ENCODE assay signal across 9 cellular contexts in the genomic region with DNA sequence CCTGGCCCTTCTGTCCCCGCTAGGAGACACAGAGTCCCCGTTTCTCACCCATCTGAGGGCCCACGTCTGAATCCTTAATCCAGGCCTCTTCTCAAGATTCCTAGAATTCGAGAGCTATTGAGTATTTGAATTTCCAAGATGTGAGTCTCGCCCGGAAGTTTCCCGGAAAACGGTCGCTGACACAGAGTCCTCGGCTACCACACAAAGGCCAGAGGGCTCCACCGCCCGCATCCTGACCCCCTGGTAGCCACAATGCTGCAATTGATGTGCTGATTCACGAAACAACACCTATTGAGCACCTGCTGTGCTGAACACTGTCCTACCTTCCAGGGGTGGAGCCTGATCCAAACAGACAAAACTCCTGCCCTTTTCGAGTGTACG. TPM values are rescaled to one million over a fixed set of nuclear protein-coding genes. Genes with fewer than 3 reads are reported as not detected.
A peak's percentile ranks its signal among the peaks of the same experiment; 100 is the strongest.
DNase-seq lines count a peak whose midpoint lies in the region; ATAC-seq, FAIRE-seq and TF ChIP-seq lines count a peak whose summit lies in the region.
"Had no signal": no experiment of that assay in that cellular context is flagged by ENCODE, and none has a peak within 500 bp of the region (broad histone marks: within the 10 kb centered on the region; RNA-seq: fewer than 3 reads in every experiment).

No MANE protein-coding gene starts in this region.

- in situ Hi-C loops in K562 (cut with MboI): no loop called here

- H3K4me1 Mint-ChIP-seq in activated T-cell treated with anti-CD3 and anti-CD28 coated beads, Interleukin-2, amount 50 U/mL, for 4 hours (ENCODE audit: low read depth): peaks cover 15% of the 10 kb centered on the region

- CTCF ChIA-PET in K562 (lab: Yijun Ruan, JAX; ENCODE audit: low intra/inter-chr PET ratio): no interaction called here

- POLR2A ChIA-PET in K562 (lab: Yijun Ruan, JAX): interaction anchor here (1.0 kb wide), 1 partner anchor 20 kb away, joined by 3 read pairs; no protein-coding TSS in a partner anchor

- intact Hi-C loops in K562 (cut with micrococcal nuclease) (no loop called here), testis (cut with DNase I; ENCODE audit: low total_unique reads) (no loop called here)

- DNase-seq in activated T-cell treated with anti-CD3 and anti-CD28 coated beads, Interleukin-2, amount 50 U/mL, for 4 hours: no peak
- DNase-seq in activated T-cell treated with anti-CD3 and anti-CD28 coated beads for 4 hours (no peak), K562 (ENCODE audit: extremely low read depth in 1 of 4, low spot score in 3 of 4) (no peak), lung (ENCODE audit: low spot score) (no peak), testis (no peak), NCI-H345 (lab: John Stamatoyannopoulos, UW) (no peak), SKM-1 treated with dmso at 0.1 percent for 144 hours (lab: John Stamatoyannopoulos, UW; ENCODE audit: unreplicated experiment) (no peak)

- H3K9me3 ChIP-seq in K562 (replicated peaks; ENCODE audit: control insufficient read depth, insufficient read depth, low read depth, low read length): no peaks in the 10 kb centered on the region
- peaks cover 0 to 2% of the 10 kb centered on the region in 2 donors for H3K9me3 ChIP-seq in lung (ENCODE audit: control insufficient read depth in 2 of 2, insufficient read depth in 1 of 2, low read length in 1 of 2)
- H3K9me3 ChIP-seq in testis: no peaks in the 10 kb centered on the region

- H4K20me1 ChIP-seq in K562 (replicated peaks; ENCODE audit: control insufficient read depth, insufficient read depth, low read length): no peaks in the 10 kb centered on the region; the same call in none of the 2 replicates

- no peak overlapping the region for H3K4me2 ChIP-seq in K562 (ENCODE audit: insufficient read depth, low read length)

- H3K27me3 ChIP-seq in K562 (ENCODE audit: control insufficient read depth in 2 of 2, insufficient read depth in 2 of 2, low read length in 2 of 2) (peaks cover 59 to 82% of the 10 kb centered on the region in 2 experiments), lung (ENCODE audit: control insufficient read depth, insufficient read depth) (no peaks in the 10 kb centered on the region), testis (no peaks in the 10 kb centered on the region)

- TF ChIP-seq POLR2A in K562 (conservative IDR thresholded peaks at IDR 0.05) (no peak), testis (IDR thresholded peaks at IDR 0.05) (no peak)

- no peak for TF ChIP-seq RAD21 in K562 (CRISPR knock-in tag; conservative IDR thresholded peaks at IDR 0.05 in 1 of 2, IDR thresholded peaks at IDR 0.05 in 1 of 2)

- H3K4me1 ChIP-seq in K562 (replicated peaks in 1 of 2; ENCODE audit: control insufficient read depth in 2 of 2, insufficient read depth in 2 of 2, low read length in 2 of 2) (peaks cover 0 to 13% of the 10 kb centered on the region in 2 experiments; a peak in 2 of 5 replicates), lung (ENCODE audit: control insufficient read depth in 2 of 2, insufficient read depth in 2 of 2, low read length in 2 of 2) (peaks cover 0 to 10% of the 10 kb centered on the region in 2 donors), testis (peaks cover 10% of the 10 kb centered on the region)

- no TSS peak for BruUV-seq in K562 (replicated peaks; lab: Mats Ljungman, UMichigan)

- FAIRE-seq in K562 (lab: Jason Lieb, UNC): peak; percentile 49

- H2AFZ ChIP-seq in K562 (ENCODE audit: low read depth, low read length): no peak overlapping the region

- ATAC-seq in activated T-cell treated with anti-CD3 and anti-CD28 coated beads, Interleukin-2, amount 50 U/mL, for 4 hours: no peak
- no peak for ATAC-seq in K562
- ATAC-seq in lung (ENCODE audit: insufficient read depth, low FRiP score): peak; percentile 8
- ATAC-seq in GM21367 (IDR thresholded peaks at IDR 0.05; ENCODE audit: unreplicated experiment): no peak

- peak overlapping the region; percentile 88 for H3K4me3 Mint-ChIP-seq in activated T-cell treated with anti-CD3 and anti-CD28 coated beads, Interleukin-2, amount 50 U/mL, for 4 hours

- H3K27me3 Mint-ChIP-seq in activated T-cell treated with anti-CD3 and anti-CD28 coated beads, Interleukin-2, amount 50 U/mL, for 4 hours (ENCODE audit: low read depth): peaks cover 11% of the 10 kb centered on the region

- no peaks in the 10 kb centered on the region for H3K36me3 Mint-ChIP-seq in activated T-cell treated with anti-CD3 and anti-CD28 coated beads, Interleukin-2, amount 50 U/mL, for 4 hours (ENCODE audit: insufficient read depth)

- H3K9me3 Mint-ChIP-seq in activated T-cell treated with anti-CD3 and anti-CD28 coated beads, Interleukin-2, amount 50 U/mL, for 4 hours: no peaks in the 10 kb centered on the region

- 5% methylated on average over 15 of the region's 15 CpGs for WGBS in K562 (ENCODE audit: insufficient coverage, low coverage, missing lambda C conversion rate)
- 31 to 34% methylated on average over 15 of the region's 15 CpGs for WGBS in lung, 2 donors
- WGBS in testis, 2 donors: 53 to 60% methylated on average over 15 of the region's 15 CpGs

- no peak overlapping the region for H3K27ac ChIP-seq in K562 (ENCODE audit: extremely low read depth, low read depth, low read length)
- peak overlapping the region in 1 of 2 donors; percentile 83 for H3K27ac ChIP-seq in lung (ENCODE audit: low read depth in 1 of 2, low read length in 1 of 2)
- no peak overlapping the region for H3K27ac ChIP-seq in testis

- no peaks in the 10 kb centered on the region for H3K9me1 ChIP-seq in K562 (ENCODE audit: control insufficient read depth, insufficient read depth, low read length)

- H3K4me3 ChIP-seq in K562 (no peak overlapping the region), lung (peak overlapping the region; percentile 54), testis (peak overlapping the region; percentile 58 to 63)

- H3K79me2 ChIP-seq in K562 (ENCODE audit: control insufficient read depth, insufficient read depth, low read length): no peaks in the 10 kb centered on the region

- TF ChIP-seq EP300 in K562 (IDR thresholded peaks at IDR 0.05; ENCODE audit: low read length): no peak

- H3K9ac ChIP-seq in K562 (ENCODE audit: insufficient read depth in 1 of 2, low read depth in 2 of 2, low read length in 2 of 2): no peak overlapping the region

- H3K36me3 ChIP-seq in K562 (ENCODE audit: control insufficient read depth, insufficient read depth, low read length) (no peaks in the 10 kb centered on the region), lung (ENCODE audit: control insufficient read depth in 2 of 2, insufficient read depth in 2 of 2, low read length in 2 of 2) (no peaks in the 10 kb centered on the region), testis (ENCODE audit: low read depth, missing control alignments) (no peaks in the 10 kb centered on the region)

- TF ChIP-seq CTCF in K562 (IDR thresholded peaks at IDR 0.05 in 2 of 3, conservative IDR thresholded peaks at IDR 0.05 in 1 of 3; ENCODE audit: insufficient read depth in 2 of 3, low read depth in 1 of 3, low read length in 3 of 3): no peak
- TF ChIP-seq CTCF in lung (IDR thresholded peaks at IDR 0.05; ENCODE audit: control extremely low read depth, extremely low read depth): no peak
- no peak for TF ChIP-seq CTCF in testis (IDR thresholded peaks at IDR 0.05)

RNA-seq across cellular contexts. Expression of a gene that starts 0.7 kb away (rescaled TPM):
- total RNA-seq in activated T-cell treated with anti-CD3 and anti-CD28 coated beads, Interleukin-2, amount 50 U/mL, for 4 hours: under 1 TPM; 0.47 to 0.51 (median 0.49) TPM
- total RNA-seq in K562 (2011; cell fraction: chromatin; rRNA removed; ENCODE audit: low replicate concordance): not detected in 2 replicates
- not detected in 2 replicates for total RNA-seq in K562 (2011; cell fraction: nucleolus; rRNA removed)
- total RNA-seq in K562 (2011; cell fraction: nucleoplasm; rRNA removed): not detected in 2 replicates
- not detected in 2 replicates for total RNA-seq in K562 (2014; rRNA removed)
- not detected in 2 replicates for total RNA-seq in K562 (2014; rRNA removed; fragmentation: Illumina TruSeq; extraction: Trizol)
- total RNA-seq in K562 (2015; rRNA removed; fragmentation: Illumina TruSeq; extraction: Trizol): not detected in 2 replicates
- total RNA-seq in K562 (2021): 0.24 and 0.58 TPM in 2 replicates
- polyA plus RNA-seq in K562 (2011; rRNA removed): not detected in 2 replicates
- polyA plus RNA-seq in K562 (2011; cell fraction: cytosol; rRNA removed): not detected in 2 replicates
- not detected in 2 replicates for polyA plus RNA-seq in K562 (2011; cell fraction: nucleus; rRNA removed)
- not detected in 2 replicates for polyA plus RNA-seq in K562 (2012)
- not detected in 2 replicates for polyA plus RNA-seq in K562 (2014; fragmentation: Illumina TruSeq; extraction: Trizol)
- not detected for polyA plus RNA-seq in K562 (2014; fragmentation: Nextera tagmentation; extraction: Ambion mirVana)
- polyA plus RNA-seq in K562 (2014; rRNA removed): not detected in 2 replicates
- polyA minus RNA-seq in K562 (2011; rRNA and poly(A)+ RNA removed): not detected in 2 replicates
- not detected in 2 replicates for polyA minus RNA-seq in K562 (2011; cell fraction: cytosol; rRNA and poly(A)+ RNA removed)
- polyA minus RNA-seq in K562 (2011; cell fraction: nucleus; rRNA and poly(A)+ RNA removed): not detected in 2 replicates
- total RNA-seq in lung: 100 to 1,000 TPM in 1 of 2 donors, 10 to 100 TPM in 1; 17.1 to 238 TPM
- 100 to 1,000 TPM in 1 of 2 donors, 10 to 100 TPM in 1; 69.3 to 259 TPM for polyA plus RNA-seq in lung
- total RNA-seq in testis: 1 to 10 TPM; 3.8 to 4.1 TPM
- 16.2 TPM for polyA plus RNA-seq in testis (ENCODE audit: insufficient read depth, low read depth, low replicate concordance)
- total RNA-seq: RPMI7951 had no signal

RNA-seq across cellular contexts. Expression of a gene that starts 46.4 kb away (rescaled TPM):
- not detected for total RNA-seq in activated T-cell treated with anti-CD3 and anti-CD28 coated beads, Interleukin-2, amount 50 U/mL, for 4 hours
- not detected in 2 replicates for total RNA-seq in K562 (2011; cell fraction: chromatin; rRNA removed; ENCODE audit: low replicate concordance)
- not detected in 2 replicates for total RNA-seq in K562 (2011; cell fraction: nucleolus; rRNA removed)
- total RNA-seq in K562 (2011; cell fraction: nucleoplasm; rRNA removed): not detected in 2 replicates
- total RNA-seq in K562 (2014; rRNA removed): not detected in 2 replicates
- total RNA-seq in K562 (2014; rRNA removed; fragmentation: Illumina TruSeq; extraction: Trizol): not detected in 2 replicates
- total RNA-seq in K562 (2015; rRNA removed; fragmentation: Illumina TruSeq; extraction: Trizol): not detected in 2 replicates
- total RNA-seq in K562 (2021): not detected in 2 replicates
- 0.06 TPM in 1 of 2 replicates, not detected in the other for polyA plus RNA-seq in K562 (2011; rRNA removed)
- not detected in 2 replicates for polyA plus RNA-seq in K562 (2011; cell fraction: cytosol; rRNA removed)
- not detected in 2 replicates for polyA plus RNA-seq in K562 (2011; cell fraction: nucleus; rRNA removed)
- 0.12 TPM in 1 of 2 replicates, not detected in the other for polyA plus RNA-seq in K562 (2012)
- not detected in 2 replicates for polyA plus RNA-seq in K562 (2014; fragmentation: Illumina TruSeq; extraction: Trizol)
- polyA plus RNA-seq in K562 (2014; fragmentation: Nextera tagmentation; extraction: Ambion mirVana): under 1 TPM in 1 of 2 experiments, not detected in 1; 0.06 TPM
- polyA plus RNA-seq in K562 (2014; rRNA removed): not detected in 2 replicates
- polyA minus RNA-seq in K562 (2011; rRNA and poly(A)+ RNA removed): not detected in 2 replicates
- not detected in 2 replicates for polyA minus RNA-seq in K562 (2011; cell fraction: cytosol; rRNA and poly(A)+ RNA removed)
- polyA minus RNA-seq in K562 (2011; cell fraction: nucleus; rRNA and poly(A)+ RNA removed): not detected in 2 replicates
- total RNA-seq in lung: under 1 TPM in 1 of 2 donors, not detected in 1; 0.88 TPM
- polyA plus RNA-seq in lung: under 1 TPM in 1 of 2 donors, not detected in 1; 0.02 TPM
- total RNA-seq in testis: 1 to 10 TPM in 1 of 2 donors, under 1 TPM in 1; 0.74 to 2.5 TPM
- 1.6 TPM for polyA plus RNA-seq in testis (ENCODE audit: insufficient read depth, low read depth, low replicate concordance)
- total RNA-seq: RPMI7951 had no signal
